25 cellular contexts compared by ENCODE assay signal in genomic region chr2:158668394-158668793, GRCh38.
DNase-seq lines count a peak whose midpoint lies in the region; ATAC-seq, FAIRE-seq and TF ChIP-seq lines count a peak whose summit lies in the region.
"Had no signal": no experiment of that assay in that cellular context is flagged by ENCODE, and none has a peak within 500 bp of the region (broad histone marks: within the 10 kb centered on the region; RNA-seq: fewer than 3 reads in every experiment).

No MANE protein-coding gene starts in this region.

- H3K9ac ChIP-seq in H9 (ENCODE audit: extremely low read depth, insufficient read length, low read length) = no peak overlapping the region
- H3K9ac ChIP-seq: GM23248, parathyroid adenoma had no signal

- H3K36me3 ChIP-seq in bronchial epithelial cell (ENCODE audit: control insufficient read depth, insufficient read depth, low read length) (peaks cover 17% of the 10 kb centered on the region), heart right ventricle (peaks cover 0 to 72% (median 0%) of the 10 kb centered on the region in 9 donors)

- no peak overlapping the region for H2BK15ac ChIP-seq in H9 (ENCODE audit: low read depth, low read length)

- H4K20me1 ChIP-seq in H9 (ENCODE audit: control insufficient read depth, insufficient read depth, insufficient read length) = no peaks in the 10 kb centered on the region

- WGBS in heart right ventricle, 2 donors = 69 to 75% methylated on average over 4 of the region's 4 CpGs
- no CpG with 5 or more reads among the region's 4 CpGs for WGBS in H9 (ENCODE audit: extremely low coverage, insufficient read length, low lambda C conversion rate)

- H3T11ph ChIP-seq in H9 (ENCODE audit: low read length) = no peak overlapping the region

- H3K56ac ChIP-seq in H9 (ENCODE audit: insufficient read length, low read depth, low read length) = no peak overlapping the region

- no peak overlapping the region for H2BK20ac ChIP-seq in H9 (ENCODE audit: low read depth, low read length, poor library complexity, severe bottlenecking)

- DNase-seq in T-helper 17 cell (no peak), bronchial epithelial cell (ENCODE audit: low read depth) (no peak), heart right ventricle (no peak), sciatic nerve (ENCODE audit: low spot score) (no peak), H9 (no peak), SHP77 (lab: John Stamatoyannopoulos, UW) (no peak), GDM1 (lab: John Stamatoyannopoulos, UW) (no peak), NCI-H1694 treated with DMSO at 0.1 percent for 48 hours (lab: John Stamatoyannopoulos, UW) (no peak)
- DNase-seq: activated CD4-positive, alpha-beta T cell treated with anti-CD3 and anti-CD28 coated beads, Interleukin-2, amount 10 ng/mL, durations not matched to agents 7 days and 5 days; body of pancreas; cortex of kidney; DND-41; kidney glomerular epithelial cell; naive thymus-derived CD8-positive, alpha-beta T cell; NCI-H1105 treated with DMSO at 0.1 percent for 48 hours; NCI-H2081 treated with DMSO at 0.1 percent for 48 hours; NCI-H446; SHP77 treated with DMSO at 0.1 percent for 48 hours; substantia nigra had no signal

- FAIRE-seq in bronchial epithelial cell (lab: Jason Lieb, UNC) = peak; percentile 52
- FAIRE-seq: frontal cortex, GM12892 had no signal

- H3K4me2 ChIP-seq in H9 (ENCODE audit: insufficient read depth, insufficient read length, low read length) = no peak overlapping the region

- no peaks in the 10 kb centered on the region for H3K9me3 Mint-ChIP-seq in H9
- H3K9me3 Mint-ChIP-seq: activated CD4-positive, alpha-beta T cell treated with anti-CD3 and anti-CD28 coated beads, Interleukin-2, amount 10 ng/mL, durations not matched to agents 7 days and 5 days; activated T-helper 17 cell treated with anti-CD3 and anti-CD28 coated beads, Interleukin-2, amount 50 U/mL, for 72 hours; naive thymus-derived CD8-positive, alpha-beta T cell had no signal

- ATAC-seq in T-helper 17 cell (no peak), heart right ventricle (peak in 7 of 8 donors; percentile 9 to 50 (median 15)), sciatic nerve (peak; percentile 79)
- ATAC-seq: activated T-helper 17 cell treated with anti-CD3 and anti-CD28 coated beads, Interleukin-2, amount 50 U/mL, for 72 hours; naive thymus-derived CD8-positive, alpha-beta T cell had no signal

- H3K27ac Mint-ChIP-seq in T-helper 17 cell (peak overlapping the region; percentile 1), H9 (peak overlapping the region in 1 of 3 experiments; percentile 29; a peak in 2 of 7 replicates)
- H3K27ac Mint-ChIP-seq: activated CD4-positive, alpha-beta T cell treated with anti-CD3 and anti-CD28 coated beads, Interleukin-2, amount 10 ng/mL, durations not matched to agents 7 days and 5 days; activated naive CD8-positive, alpha-beta T cell; activated T-helper 17 cell treated with anti-CD3 and anti-CD28 coated beads, Interleukin-2, amount 50 U/mL, for 72 hours had no signal

- no peak overlapping the region for H3K18ac ChIP-seq in H9 (ENCODE audit: insufficient read length, low read depth, low read length)

- peaks cover 3 to 62% (median 36%) of the 10 kb centered on the region in 9 donors for H3K4me1 ChIP-seq in heart right ventricle
- H3K4me1 ChIP-seq in H9 (ENCODE audit: insufficient read depth, low read length) = no peaks in the 10 kb centered on the region
- H3K4me1 ChIP-seq: parathyroid adenoma had no signal

- no peak overlapping the region for H2AK5ac ChIP-seq in H9 (ENCODE audit: insufficient read length, low read length)

- H3K4me1 Mint-ChIP-seq in T-helper 17 cell (peaks cover 2% of the 10 kb centered on the region), H9 (peaks cover 7% of the 10 kb centered on the region in 2 experiments)
- H3K4me1 Mint-ChIP-seq: activated CD4-positive, alpha-beta T cell treated with anti-CD3 and anti-CD28 coated beads, Interleukin-2, amount 10 ng/mL, durations not matched to agents 7 days and 5 days; activated T-helper 17 cell treated with anti-CD3 and anti-CD28 coated beads, Interleukin-2, amount 50 U/mL, for 72 hours; naive thymus-derived CD8-positive, alpha-beta T cell had no signal

- H2BK120ac ChIP-seq in H9 (ENCODE audit: low read depth, low read length, poor library complexity, severe bottlenecking) = no peak overlapping the region

- H3K27me3 Mint-ChIP-seq in T-helper 17 cell (no peaks in the 10 kb centered on the region), H9 (ENCODE audit: low read depth) (no peaks in the 10 kb centered on the region; the same call in 1 of the 2 replicates)
- H3K27me3 Mint-ChIP-seq: activated CD4-positive, alpha-beta T cell treated with anti-CD3 and anti-CD28 coated beads, Interleukin-2, amount 10 ng/mL, durations not matched to agents 7 days and 5 days; activated naive CD8-positive, alpha-beta T cell; activated T-helper 17 cell treated with anti-CD3 and anti-CD28 coated beads, Interleukin-2, amount 50 U/mL, for 72 hours; naive thymus-derived CD8-positive, alpha-beta T cell had no signal

- TF ChIP-seq CTCF in bronchial epithelial cell (IDR thresholded peaks at IDR 0.05; ENCODE audit: insufficient read depth, low read length, severe bottlenecking) (no peak), heart right ventricle (IDR thresholded peaks at IDR 0.05) (no peak), H9 (conservative IDR thresholded peaks at IDR 0.05) (no peak)

- no peaks in the 10 kb centered on the region for H3K79me2 ChIP-seq in H9 (ENCODE audit: insufficient read depth, low read length)
- H3K79me2 ChIP-seq: parathyroid adenoma had no signal

- H3K79me1 ChIP-seq in H9 (ENCODE audit: insufficient read depth, low read depth, low read length, poor library complexity, severe bottlenecking) = no peaks in the 10 kb centered on the region

- H3K9me3 ChIP-seq in T-helper 17 cell (ENCODE audit: control insufficient read depth, low read length, poor library complexity, severe bottlenecking) = no peaks in the 10 kb centered on the region
- no peaks in the 10 kb centered on the region for H3K9me3 ChIP-seq in heart right ventricle
- no peaks in the 10 kb centered on the region for H3K9me3 ChIP-seq in H9 (ENCODE audit: control insufficient read depth, low read depth, low read length)
- H3K9me3 ChIP-seq: body of pancreas had no signal

- H3K27ac ChIP-seq in heart right ventricle (peak overlapping the region in 8 of 10 donors; percentile 15 to 77 (median 59)), H9 (ENCODE audit: insufficient read length, low read depth, low read length) (no peak overlapping the region)
- H3K27ac ChIP-seq: body of pancreas, parathyroid adenoma had no signal

- H2AFZ ChIP-seq in H9 (ENCODE audit: low read length) = no peak overlapping the region
- H2AFZ ChIP-seq: GM23248, parathyroid adenoma had no signal

- no peak overlapping the region for H3K4me3 Mint-ChIP-seq in T-helper 17 cell
- H3K4me3 Mint-ChIP-seq in H9 = no peak overlapping the region
- H3K4me3 Mint-ChIP-seq: activated CD4-positive, alpha-beta T cell treated with anti-CD3 and anti-CD28 coated beads, Interleukin-2, amount 10 ng/mL, durations not matched to agents 7 days and 5 days; activated naive CD8-positive, alpha-beta T cell; activated T-helper 17 cell treated with anti-CD3 and anti-CD28 coated beads, Interleukin-2, amount 50 U/mL, for 72 hours; naive thymus-derived CD8-positive, alpha-beta T cell had no signal

- no peak overlapping the region for H3K14ac ChIP-seq in H9 (ENCODE audit: insufficient read depth, low read length)

- no peak overlapping the region for H3K4ac ChIP-seq in H9 (ENCODE audit: low read depth, low read length)

- no peak overlapping the region for H3K23ac ChIP-seq in H9 (ENCODE audit: insufficient read length, low read depth, low read length)

- no peak overlapping the region for H4K5ac ChIP-seq in H9 (ENCODE audit: insufficient read length, low read depth, low read length)

- intact Hi-C loops in heart right ventricle (cut with DNase I) (loop anchor here in 6 of 10 donors (5.0 to 10.0 kb wide), 7 partner anchors 49 to 634 kb away; partner anchors contain the start of genes CCDC148 (in 2 of the 6) and PKP4 (in 2 of the 6)), sciatic nerve (cut with DNase I) (no loop called here)

- H2BK5ac ChIP-seq in H9 (ENCODE audit: insufficient read length, low read length) = no peak overlapping the region

- H3K23me2 ChIP-seq in H9 (ENCODE audit: insufficient read length, low read depth, low read length, poor library complexity, severe bottlenecking) = no peaks in the 10 kb centered on the region

- H2BK12ac ChIP-seq in H9 (ENCODE audit: insufficient read length, low read depth, low read length) = no peak overlapping the region

- H3K4me3 ChIP-seq in bronchial epithelial cell (ENCODE audit: low read depth, low read length) = no peak overlapping the region
- H3K4me3 ChIP-seq in heart right ventricle = no peak overlapping the region
- H3K4me3 ChIP-seq: body of pancreas, GM23248 had no signal

- H3K27me3 ChIP-seq in bronchial epithelial cell (ENCODE audit: control insufficient read depth, insufficient read depth, low read length) (no peaks in the 10 kb centered on the region), heart right ventricle (no peaks in the 10 kb centered on the region), H9 (ENCODE audit: insufficient read depth, low read length) (no peaks in the 10 kb centered on the region)
- H3K27me3 ChIP-seq: body of pancreas had no signal

- H4K8ac ChIP-seq in H9 (replicated peaks; ENCODE audit: insufficient read length, low read depth, low read length) = no peak overlapping the region

- no peak overlapping the region for H4K91ac ChIP-seq in H9 (ENCODE audit: insufficient read length, low read depth, low read length)

- H3K36me3 Mint-ChIP-seq in T-helper 17 cell (ENCODE audit: low read depth) = peaks cover 8% of the 10 kb centered on the region
- peaks cover 7 to 47% (median 44%) of the 10 kb centered on the region in 3 experiments; a peak in 6 of 7 replicates for H3K36me3 Mint-ChIP-seq in H9 (ENCODE audit: insufficient read depth in 1 of 3, low read depth in 3 of 3)
